Comparison of ENCODE assay signal across 9 cellular contexts in genomic region chr1:77975386-77975785, GRCh38. TPM values are rescaled to one million over a fixed set of nuclear protein-coding genes. Genes with fewer than 3 reads are reported as not detected.
A peak's percentile ranks its signal among the peaks of the same experiment; 100 is the strongest.
DNase-seq lines count a peak whose midpoint lies in the region; ATAC-seq and TF ChIP-seq lines count a peak whose summit lies in the region.
"Had no signal": no experiment of that assay in that cellular context is flagged by ENCODE, and none has a peak within 500 bp of the region (broad histone marks: within the 10 kb centered on the region; RNA-seq: fewer than 3 reads in every experiment).

No MANE protein-coding gene starts in this region.

- TF ChIP-seq POLR2A in esophagus muscularis mucosa (IDR thresholded peaks at IDR 0.05; ENCODE audit: low read depth) (no peak), prostate gland (IDR thresholded peaks at IDR 0.05) (no peak)

- H3K27ac Mint-ChIP-seq in activated CD8-positive, alpha-beta memory T cell treated with anti-CD3 and anti-CD28 coated beads, Interleukin-2, amount 10 ng/mL, durations not matched to agents 7 days and 5 days = peak overlapping the region; percentile 84

- H3K9me3 ChIP-seq in RWPE2 (ENCODE audit: severe bottlenecking) (no peaks in the 10 kb centered on the region), esophagus muscularis mucosa (no peaks in the 10 kb centered on the region), skeletal muscle tissue (ENCODE audit: control insufficient read depth in 3 of 3, low read length in 3 of 3) (no peaks in the 10 kb centered on the region), prostate gland (no peaks in the 10 kb centered on the region)

- no peaks in the 10 kb centered on the region for H3K27me3 ChIP-seq in RWPE2 (ENCODE audit: insufficient read depth, poor library complexity, severe bottlenecking)
- no peaks in the 10 kb centered on the region for H3K27me3 ChIP-seq in esophagus muscularis mucosa
- H3K27me3 ChIP-seq in skeletal muscle tissue (ENCODE audit: control insufficient read depth in 3 of 3, insufficient read depth in 3 of 3, low read length in 3 of 3) = no peaks in the 10 kb centered on the region
- H3K27me3 ChIP-seq in prostate gland (replicated peaks; ENCODE audit: insufficient read depth) = no peaks in the 10 kb centered on the region

- no peak for ATAC-seq in activated CD8-positive, alpha-beta memory T cell treated with anti-CD3 and anti-CD28 coated beads, Interleukin-2, amount 10 ng/mL, durations not matched to agents 7 days and 5 days
- peak; percentile 19; the same call in 1 of the 3 replicates for ATAC-seq in RWPE2 (ENCODE audit: low read depth)
- no peak for ATAC-seq in HG02588 (IDR thresholded peaks at IDR 0.05; ENCODE audit: unreplicated experiment)

- intact Hi-C loops in esophagus muscularis mucosa (cut with DNase I) (loop anchor here (5.0 kb wide), 1 partner anchor 137 kb away; no protein-coding TSS in a partner anchor), prostate gland (cut with DNase I) (loop anchor here (5.0 to 10.0 kb wide), 4 partner anchors 72 to 293 kb away; partner anchors contain the start of genes GIPC2 and ZZZ3)

- TF ChIP-seq CTCF in RWPE2 (IDR thresholded peaks at IDR 0.05; ENCODE audit: poor library complexity, severe bottlenecking) = no peak
- TF ChIP-seq CTCF in esophagus muscularis mucosa (IDR thresholded peaks at IDR 0.05) = no peak
- no peak for TF ChIP-seq CTCF in prostate gland (IDR thresholded peaks at IDR 0.05)

- no peak for DNase-seq in activated CD8-positive, alpha-beta memory T cell treated with anti-CD3 and anti-CD28 coated beads, Interleukin-2, amount 10 ng/mL, durations not matched to agents 7 days and 5 days
- DNase-seq in activated CD8-positive, alpha-beta memory T cell treated with anti-CD3 and anti-CD28 coated beads for 24 hours = no peak
- DNase-seq in RWPE2 (ENCODE audit: low spot score) = no peak
- DNase-seq in esophagus muscularis mucosa (ENCODE audit: extremely low spot score) = no peak
- no peak for DNase-seq in NCI-H1105 treated with DMSO at 0.1 percent for 48 hours (lab: John Stamatoyannopoulos, UW)
- no peak for DNase-seq in prostate gland (ENCODE audit: low spot score)
- DNase-seq: NCI-H2081 treated with DMSO at 0.1 percent for 48 hours had no signal

- TF ChIP-seq EP300 in esophagus muscularis mucosa (IDR thresholded peaks at IDR 0.05) = no peak

- CTCF ChIA-PET in activated CD8-positive, alpha-beta memory T cell treated with anti-CD3 and anti-CD28 coated beads, Interleukin-2, amount 10 ng/mL, durations not matched to agents 7 days and 5 days (lab: Charles Lee) = interaction anchor here (1.2 to 1.5 kb wide), 3 partner anchors 8 to 293 kb away, joined by 3 to 7 read pairs (median 4); partner anchors contain the start of genes DNAJB4 and ZZZ3

- peak overlapping the region in 1 of 3 donors; percentile 7 for H3K9ac ChIP-seq in skeletal muscle tissue (ENCODE audit: low read depth in 1 of 3, low read length in 3 of 3)

- no peaks in the 10 kb centered on the region for H3K9me3 Mint-ChIP-seq in activated CD8-positive, alpha-beta memory T cell treated with anti-CD3 and anti-CD28 coated beads, Interleukin-2, amount 10 ng/mL, durations not matched to agents 7 days and 5 days (ENCODE audit: low read depth)

- no peak overlapping the region for H3K4me3 Mint-ChIP-seq in activated CD8-positive, alpha-beta memory T cell treated with anti-CD3 and anti-CD28 coated beads, Interleukin-2, amount 10 ng/mL, durations not matched to agents 7 days and 5 days

- 17% methylated on average over 4 of the region's 4 CpGs for WGBS in esophagus muscularis mucosa
- 34% methylated on average over 4 of the region's 4 CpGs for WGBS in prostate gland

- peaks cover 77% of the 10 kb centered on the region for H3K36me3 ChIP-seq in RWPE2 (ENCODE audit: low read depth)
- H3K36me3 ChIP-seq in esophagus muscularis mucosa = peaks cover 0 to 7% (median 2%) of the 10 kb centered on the region in 4 donors
- H3K36me3 ChIP-seq in skeletal muscle tissue (ENCODE audit: control insufficient read depth in 3 of 3, insufficient read depth in 3 of 3, low read length in 3 of 3) = peaks cover 0 to 5% (median 0%) of the 10 kb centered on the region in 3 donors
- H3K36me3 ChIP-seq in prostate gland = no peaks in the 10 kb centered on the region

- H3K27me3 Mint-ChIP-seq in activated CD8-positive, alpha-beta memory T cell treated with anti-CD3 and anti-CD28 coated beads, Interleukin-2, amount 10 ng/mL, durations not matched to agents 7 days and 5 days = no peaks in the 10 kb centered on the region

- H3K4me1 ChIP-seq in RWPE2 (ENCODE audit: insufficient read depth, poor library complexity, severe bottlenecking) (peaks cover 21% of the 10 kb centered on the region), esophagus muscularis mucosa (peaks cover 50 to 77% (median 71%) of the 10 kb centered on the region in 4 donors), skeletal muscle tissue (ENCODE audit: control insufficient read depth in 3 of 3, insufficient read depth in 3 of 3, low read length in 3 of 3) (peaks cover 14 to 32% (median 26%) of the 10 kb centered on the region in 3 donors), prostate gland (replicated peaks) (peaks cover 14% of the 10 kb centered on the region)

- H3K36me3 Mint-ChIP-seq in activated CD8-positive, alpha-beta memory T cell treated with anti-CD3 and anti-CD28 coated beads, Interleukin-2, amount 10 ng/mL, durations not matched to agents 7 days and 5 days = peaks cover 34% of the 10 kb centered on the region

- H3K27ac ChIP-seq in RWPE2 (ENCODE audit: poor library complexity, severe bottlenecking) (peak overlapping the region; percentile 95), esophagus muscularis mucosa (replicated peaks in 1 of 4) (peak overlapping the region; percentile 89 to 97 (median 95)), skeletal muscle tissue (ENCODE audit: low read depth, low read length) (peak overlapping the region; percentile 4), prostate gland (no peak overlapping the region)

- peaks cover 50% of the 10 kb centered on the region for H3K4me1 Mint-ChIP-seq in activated CD8-positive, alpha-beta memory T cell treated with anti-CD3 and anti-CD28 coated beads, Interleukin-2, amount 10 ng/mL, durations not matched to agents 7 days and 5 days

- peak overlapping the region; percentile 68 for H3K4me3 ChIP-seq in RWPE2 (ENCODE audit: severe bottlenecking)
- H3K4me3 ChIP-seq in esophagus muscularis mucosa = peak overlapping the region; percentile 63 to 85 (median 71)
- peak overlapping the region in 1 of 3 donors; percentile 8 for H3K4me3 ChIP-seq in skeletal muscle tissue (ENCODE audit: low read length in 3 of 3)
- no peak overlapping the region for H3K4me3 ChIP-seq in prostate gland

RNA-seq across cellular contexts. Expression of gene FUBP1, which starts 3.5 kb away (rescaled TPM):
- total RNA-seq in activated CD8-positive, alpha-beta memory T cell treated with anti-CD3 and anti-CD28 coated beads, Interleukin-2, amount 10 ng/mL, durations not matched to agents 7 days and 5 days = 100 to 1,000 TPM; 220 to 222 TPM
- total RNA-seq in esophagus muscularis mucosa (10 to 100 TPM; 48.2 to 86.8 (median 51.1) TPM), skeletal muscle tissue (124 TPM), prostate gland (100 to 1,000 TPM; 109 to 126 TPM)

RNA-seq across cellular contexts. Expression of gene DNAJB4, which starts 29.4 kb away (rescaled TPM):
- total RNA-seq in activated CD8-positive, alpha-beta memory T cell treated with anti-CD3 and anti-CD28 coated beads, Interleukin-2, amount 10 ng/mL, durations not matched to agents 7 days and 5 days = 10 to 100 TPM; 11.5 to 23.0 TPM
- 10 to 100 TPM; 62.6 to 79.7 (median 70.4) TPM for total RNA-seq in esophagus muscularis mucosa
- total RNA-seq in skeletal muscle tissue = 53.8 TPM
- 10 to 100 TPM; 15.8 to 22.8 TPM for total RNA-seq in prostate gland

Comparison
In these comparisons a context has a peak if more than half of its experiments do, and no peak if none do; other contexts are left out.
1. H3K27ac ChIP-seq: peak in RWPE2 (single experiment), esophagus muscularis mucosa (4 of 4) and skeletal muscle tissue (single experiment); none in prostate gland (0 of 2).
2. H3K4me3 ChIP-seq: peak in RWPE2 (single experiment) and esophagus muscularis mucosa (4 of 4); none in prostate gland (0 of 2).